In genomic region chr21:44506279-44507255, GRCh38 we compare ENCODE assay signal across 2 cellular contexts.
A peak's percentile ranks its signal among the peaks of the same experiment; 100 is the strongest.
TF ChIP-seq lines count a peak whose summit lies in the region.

No MANE protein-coding gene starts in this region.

TF ChIP-seq in WTC11, 78 proteins besides CTCF, POLR2A, EP300 and RAD21:
- TF ChIP-seq GABPB1 (CRISPR knock-in tag; IDR thresholded peaks at IDR 0.05) (0 out of 2 replicates have a peak, but pooled peaks have one; percentile 14), FOXJ3 (CRISPR knock-in tag; IDR thresholded peaks at IDR 0.05; ENCODE audit: borderline replicate concordance) (no peak)

TF ChIP-seq in HepG2, 621 proteins besides CTCF, POLR2A, EP300 and RAD21 (continues in another document):
- peak; percentile 53; the same call in 1 of the 2 replicates for TF ChIP-seq ZNF740 (CRISPR knock-in tag; IDR thresholded peaks at IDR 0.05)
- no peak for TF ChIP-seq HOXA9 (CRISPR knock-in tag; IDR thresholded peaks at IDR 0.05; ENCODE audit: borderline replicate concordance)
- TF ChIP-seq TFDP2 (CRISPR knock-in tag; IDR thresholded peaks at IDR 0.05) = 0 out of 2 replicates have a peak, but pooled peaks have one; percentile 33
- no peak for TF ChIP-seq ZNF737 (CRISPR knock-in tag; IDR thresholded peaks at IDR 0.05; ENCODE audit: borderline replicate concordance)
- no peak; the same call in 1 of the 2 replicates for TF ChIP-seq ZNF761 (CRISPR knock-in tag; conservative IDR thresholded peaks at IDR 0.05)
- TF ChIP-seq ZNF605 (CRISPR knock-in tag; IDR thresholded peaks at IDR 0.05) = peak; percentile 27; the same call in 1 of the 2 replicates
- TF ChIP-seq ZNF460 (CRISPR knock-in tag; IDR thresholded peaks at IDR 0.05; ENCODE audit: borderline replicate concordance) = no peak
- peak; percentile 33; the same call in 1 of the 2 replicates for TF ChIP-seq ZNF710 (CRISPR knock-in tag; IDR thresholded peaks at IDR 0.05; ENCODE audit: borderline replicate concordance)
- peak; percentile 68 for TF ChIP-seq NRL (CRISPR knock-in tag; IDR thresholded peaks at IDR 0.05; ENCODE audit: borderline replicate concordance)
- TF ChIP-seq THAP7 (CRISPR knock-in tag; IDR thresholded peaks at IDR 0.05) = no peak
- TF ChIP-seq AFF4 (CRISPR knock-in tag; IDR thresholded peaks at IDR 0.05) = no peak
- no peak for TF ChIP-seq ARID5B (CRISPR knock-in tag; IDR thresholded peaks at IDR 0.05)
- no peak for TF ChIP-seq ZSCAN22 (CRISPR knock-in tag; IDR thresholded peaks at IDR 0.05)
- TF ChIP-seq TBX2 (CRISPR knock-in tag; IDR thresholded peaks at IDR 0.05; ENCODE audit: borderline replicate concordance) = no peak
- TF ChIP-seq ZUFSP (CRISPR knock-in tag; IDR thresholded peaks at IDR 0.05; ENCODE audit: borderline replicate concordance) = no peak
- no peak for TF ChIP-seq ATF5 (CRISPR knock-in tag; IDR thresholded peaks at IDR 0.05; ENCODE audit: low read depth)
- TF ChIP-seq HMGXB4 (CRISPR knock-in tag; IDR thresholded peaks at IDR 0.05; ENCODE audit: borderline replicate concordance in 1 of 2, low read depth in 1 of 2) = peak in 1 of 2 experiments; percentile 59; a peak in 1 of 4 replicates
- no peak for TF ChIP-seq JUN (CRISPR knock-in tag; IDR thresholded peaks at IDR 0.05)
- TF ChIP-seq PLSCR1 (CRISPR knock-in tag; IDR thresholded peaks at IDR 0.05; ENCODE audit: borderline replicate concordance) = no peak
- 0 out of 2 replicates have a peak, but pooled peaks have one; percentile 18 for TF ChIP-seq KMT2B (CRISPR knock-in tag; IDR thresholded peaks at IDR 0.05)
- TF ChIP-seq HNRNPL (IDR thresholded peaks at IDR 0.05; ENCODE audit: low read depth, low read length) = no peak
- TF ChIP-seq RXRB (CRISPR knock-in tag; IDR thresholded peaks at IDR 0.05; ENCODE audit: borderline replicate concordance) = no peak
- TF ChIP-seq MXD3 (CRISPR knock-in tag; IDR thresholded peaks at IDR 0.05) = no peak
- TF ChIP-seq ZNF850 (CRISPR knock-in tag; conservative IDR thresholded peaks at IDR 0.05) = no peak
- peak; percentile 78; the same call in 1 of the 2 replicates for TF ChIP-seq PATZ1 (CRISPR knock-in tag; IDR thresholded peaks at IDR 0.05)
- peak; percentile 45; the same call in 1 of the 2 replicates for TF ChIP-seq ZNF292 (CRISPR knock-in tag; IDR thresholded peaks at IDR 0.05; ENCODE audit: borderline replicate concordance, low read depth)
- TF ChIP-seq NCOA2 (CRISPR knock-in tag; IDR thresholded peaks at IDR 0.05) = no peak
- 0 out of 2 replicates have a peak, but pooled peaks have one; percentile 18 for TF ChIP-seq PBX3 (CRISPR knock-in tag; IDR thresholded peaks at IDR 0.05; ENCODE audit: borderline replicate concordance)
- no peak for TF ChIP-seq SETDB1 (CRISPR knock-in tag; IDR thresholded peaks at IDR 0.05; ENCODE audit: borderline replicate concordance)
- peak; percentile 55 for TF ChIP-seq PHF8 (CRISPR knock-in tag; IDR thresholded peaks at IDR 0.05)
- peak; percentile 4; the same call in 1 of the 2 replicates for TF ChIP-seq RXRA (CRISPR knock-in tag; IDR thresholded peaks at IDR 0.05)
- TF ChIP-seq ZNF160 (CRISPR knock-in tag; IDR thresholded peaks at IDR 0.05) = 0 out of 2 replicates have a peak, but pooled peaks have one; percentile 35
